Comparison of ENCODE assay signal across 8 cellular contexts in genomic region chr20:3563548-3564177, GRCh38.
DNase-seq lines count a peak whose midpoint lies in the region; ATAC-seq, FAIRE-seq and TF ChIP-seq lines count a peak whose summit lies in the region.

No MANE protein-coding gene starts in this region.

- TF ChIP-seq CTCF in BE2C (IDR thresholded peaks at IDR 0.05; ENCODE audit: low read depth, low read length) (peak; percentile 82), astrocyte of the spinal cord (IDR thresholded peaks at IDR 0.05; ENCODE audit: low read depth, low read length) (peak; percentile 71), uterus (IDR thresholded peaks at IDR 0.05) (peak; percentile 31 to 49 (median 36))

- DNase-seq in BE2C (peak; percentile 40), GM12891 (ENCODE audit: insufficient read length, low spot score) (peak; percentile 9), NCI-H2196 treated with DMSO at 0.1 percent for 48 hours (lab: John Stamatoyannopoulos, UW; ENCODE audit: unreplicated experiment) (peak; percentile 16), astrocyte of the spinal cord (ENCODE audit: low read depth, low spot score) (peak; percentile 54), iris pigment epithelial cell (ENCODE audit: low read depth) (peak; percentile 56), uterus (no peak)

- in situ Hi-C loops in astrocyte of the spinal cord (cut with HindIII; ENCODE audit: low sequenced_read_pairs) = no loop called here

- peaks cover 10% of the 10 kb centered on the region for H3K27me3 ChIP-seq in BE2C
- no peaks in the 10 kb centered on the region for H3K27me3 ChIP-seq in uterus

- H3K27ac ChIP-seq in uterus = no peak overlapping the region

- H3K36me3 ChIP-seq in BE2C = peaks cover 4% of the 10 kb centered on the region; the same call in 1 of the 2 replicates
- H3K36me3 ChIP-seq in uterus = no peaks in the 10 kb centered on the region

- TF ChIP-seq POLR2A in GM12891 (IDR thresholded peaks at IDR 0.05; ENCODE audit: low read depth, low read length) (no peak), uterus (IDR thresholded peaks at IDR 0.05) (no peak)

- H3K9me3 ChIP-seq in BE2C = no peaks in the 10 kb centered on the region
- no peaks in the 10 kb centered on the region for H3K9me3 ChIP-seq in uterus

- FAIRE-seq in GM12891 (lab: Jason Lieb, UNC) = peak; percentile 80

- no peak for ATAC-seq in HG03108 (IDR thresholded peaks at IDR 0.05; ENCODE audit: unreplicated experiment)
- ATAC-seq in GM21423 (IDR thresholded peaks at IDR 0.05; ENCODE audit: unreplicated experiment) = no peak

- no peaks in the 10 kb centered on the region for H3K4me1 ChIP-seq in BE2C
- H3K4me1 ChIP-seq in uterus = no peaks in the 10 kb centered on the region

- intact Hi-C loops in uterus (cut with DNase I; ENCODE audit: low total_unique reads) = no loop called here

- no peak overlapping the region for H3K4me3 ChIP-seq in BE2C (ENCODE audit: low read depth, low read length)
- H3K4me3 ChIP-seq in astrocyte of the spinal cord (ENCODE audit: low read depth, low read length) = no peak overlapping the region
- H3K4me3 ChIP-seq in uterus = no peak overlapping the region

TF ChIP-seq in GM12891, 5 proteins besides CTCF, POLR2A, EP300 and RAD21:
- TF ChIP-seq SPI1 (IDR thresholded peaks at IDR 0.05; ENCODE audit: low read depth, low read length) = no peak
- TF ChIP-seq TAF1 (IDR thresholded peaks at IDR 0.05; ENCODE audit: low read depth, low read length) = no peak
- no peak for TF ChIP-seq POU2F2 (IDR thresholded peaks at IDR 0.05; ENCODE audit: low read depth, low read length)
- no peak for TF ChIP-seq POLR2AphosphoS5 (IDR thresholded peaks at IDR 0.05; ENCODE audit: low read depth, low read length)
- no peak for TF ChIP-seq PAX5 (IDR thresholded peaks at IDR 0.05; ENCODE audit: insufficient read depth, low read length, severe bottlenecking)
TF ChIP-seq in GM12891: peak in this region for 0.

Comparison
In these comparisons a context has a peak if more than half of its experiments do, and no peak if none do; other contexts are left out.
1. DNase-seq: peak in BE2C (single experiment), GM12891 (single experiment), NCI-H2196 treated with DMSO at 0.1 percent for 48 hours (single experiment), astrocyte of the spinal cord (single experiment) and iris pigment epithelial cell (single experiment); none in uterus (0 of 2).
2. Peak in every context shown above with its lines, with median percentiles within 50 percentile points of each other: CTCF ChIP-seq.